In the genomic region with DNA sequence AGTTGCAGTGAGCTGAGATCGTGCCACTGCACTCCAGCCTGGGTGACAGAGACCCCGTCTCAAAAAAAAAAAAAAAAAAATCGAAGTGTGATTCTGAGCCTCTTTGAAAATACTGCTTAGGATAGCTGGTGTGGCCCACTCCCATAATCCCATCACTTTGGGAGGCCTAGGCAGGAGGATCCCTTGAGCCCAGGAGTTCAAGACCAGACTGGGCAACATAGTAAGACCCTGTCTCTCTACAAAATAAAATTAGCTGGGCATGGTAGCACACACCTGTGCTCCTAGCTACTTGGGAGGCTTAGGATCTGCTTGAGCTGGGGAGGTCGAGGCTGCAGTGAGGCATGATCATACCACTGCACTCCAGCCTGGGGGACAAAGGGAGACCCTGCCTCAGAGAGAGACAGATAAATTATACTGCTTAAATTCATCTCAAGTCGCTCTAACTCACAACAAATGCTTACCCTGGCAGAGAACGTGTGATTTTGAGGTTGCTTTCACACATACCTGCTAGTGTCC, we compare ENCODE assay signal across 8 cellular contexts. TPM values are rescaled to one million over a fixed set of nuclear protein-coding genes. Genes with fewer than 3 reads are reported as not detected.
A peak's percentile ranks its signal among the peaks of the same experiment; 100 is the strongest.
DNase-seq lines count a peak whose midpoint lies in the region; ATAC-seq and TF ChIP-seq lines count a peak whose summit lies in the region.

No MANE protein-coding gene starts in this region.

- H3K9me3 ChIP-seq in AG04450 (ENCODE audit: control insufficient read depth, insufficient read depth, low read length), result no peaks in the 10 kb centered on the region

- TF ChIP-seq CTCF in AG04450 (IDR thresholded peaks at IDR 0.05; ENCODE audit: low read depth, low read length) (no peak), natural killer cell (IDR thresholded peaks at IDR 0.05) (no peak)

- H3K4me1 Mint-ChIP-seq in central memory CD8-positive, alpha-beta T cell, result peaks cover 13% of the 10 kb centered on the region
- peaks cover 7 to 27% of the 10 kb centered on the region in 2 donors for H3K4me1 Mint-ChIP-seq in natural killer cell

- intact Hi-C loops in natural killer cell (cut with micrococcal nuclease), result loop anchor here (2.0 kb wide), 1 partner anchor 123 kb away; no protein-coding TSS in a partner anchor

- DNase-seq in AG04450 (ENCODE audit: low read depth, low spot score) (no peak), KBM-7 (peak; percentile 8), natural killer cell (no peak), COR-L47 (lab: John Stamatoyannopoulos, UW) (no peak), HuH-7 (ENCODE audit: low spot score) (no peak)
- no peak for DNase-seq in central memory CD8-positive, alpha-beta T cell (ENCODE audit: low spot score in 2 of 2)

- peak overlapping the region; percentile 90 for H3K27ac ChIP-seq in AG04450 (ENCODE audit: low read depth, low read length)

- peak overlapping the region; percentile 90 for H3K4me3 Mint-ChIP-seq in central memory CD8-positive, alpha-beta T cell
- H3K4me3 Mint-ChIP-seq in natural killer cell, result peak overlapping the region; percentile 92

- POLR2A ChIA-PET in AG04450 (lab: Yijun Ruan, JAX), result interaction anchor here (0.9 to 1.0 kb wide), 2 partner anchors 53 to 128 kb away, joined by 4 to 15 read pairs; a partner anchor contains a TSS

- CTCF ChIA-PET in AG04450 (lab: Charles Lee), result interaction anchor here (0.6 to 5.6 kb wide), 16 partner anchors 12 to 348 kb away, joined by 3 to 101 read pairs (median 4); a partner anchor contains a TSS

- H3K4me3 ChIP-seq in AG04450 (ENCODE audit: low read depth, low read length), result peak overlapping the region; percentile 79

- no peak for ATAC-seq in central memory CD8-positive, alpha-beta T cell (replicated peaks; ENCODE audit: extremely low read depth, poor library complexity, severe bottlenecking)
- no peak for ATAC-seq in natural killer cell
- ATAC-seq in GM21526 (IDR thresholded peaks at IDR 0.05; ENCODE audit: low FRiP score, unreplicated experiment), result no peak
- ATAC-seq in HG02798 (IDR thresholded peaks at IDR 0.05; ENCODE audit: poor library complexity, unreplicated experiment), result no peak

- peak overlapping the region; percentile 87 for H3K27ac Mint-ChIP-seq in central memory CD8-positive, alpha-beta T cell (ENCODE audit: low read depth)
- peak overlapping the region; percentile 18 to 91 for H3K27ac Mint-ChIP-seq in natural killer cell

- H3K9me3 Mint-ChIP-seq in central memory CD8-positive, alpha-beta T cell, result no peaks in the 10 kb centered on the region
- no peaks in the 10 kb centered on the region for H3K9me3 Mint-ChIP-seq in natural killer cell

- peaks cover 10% of the 10 kb centered on the region for H3K36me3 Mint-ChIP-seq in central memory CD8-positive, alpha-beta T cell (ENCODE audit: insufficient read depth)
- H3K36me3 Mint-ChIP-seq in natural killer cell, result no peaks in the 10 kb centered on the region

- in situ Hi-C loops in KBM-7 (cut with MboI; ENCODE audit: low pct_unique_long_range_greater_than_20kb, low sequenced_read_pairs), result no loop called here

- H3K27me3 Mint-ChIP-seq in central memory CD8-positive, alpha-beta T cell, result no peaks in the 10 kb centered on the region
- peaks cover 0 to 2% of the 10 kb centered on the region in 2 donors for H3K27me3 Mint-ChIP-seq in natural killer cell (ENCODE audit: low read depth in 2 of 2)

- no peaks in the 10 kb centered on the region for H3K27me3 ChIP-seq in AG04450 (ENCODE audit: control insufficient read depth, insufficient read depth, low read length)

RNA-seq across cellular contexts. Expression of a gene that starts 12.4 kb away (rescaled TPM):
- not detected in 2 replicates for polyA plus RNA-seq in AG04450 (2011; rRNA removed)
- not detected in 2 replicates for polyA minus RNA-seq in AG04450 (2011; rRNA and poly(A)+ RNA removed)
- 1 to 10 TPM in 1 of 3 donors, under 1 TPM in 1, not detected in 1; 0.94 to 1.3 TPM for total RNA-seq in natural killer cell

RNA-seq across cellular contexts. Expression of a gene that starts 15.3 kb away (rescaled TPM):
- 10.8 and 11.4 TPM in 2 replicates for polyA plus RNA-seq in AG04450 (2011; rRNA removed)
- 22.5 and 23.5 TPM in 2 replicates for polyA minus RNA-seq in AG04450 (2011; rRNA and poly(A)+ RNA removed)
- total RNA-seq in natural killer cell, result 10 to 100 TPM in 1 of 3 donors, 1 to 10 TPM in 2; 8.1 to 12.3 (median 8.6) TPM

RNA-seq across cellular contexts. Expression of a gene that starts 53.4 kb away (rescaled TPM):
- polyA plus RNA-seq in AG04450 (2011; rRNA removed), result 137 and 142 TPM in 2 replicates
- 47.7 and 63.0 TPM in 2 replicates for polyA minus RNA-seq in AG04450 (2011; rRNA and poly(A)+ RNA removed)
- 100 to 1,000 TPM; 160 to 174 (median 162) TPM for total RNA-seq in natural killer cell
